ENCODE assay signal across 8 cellular contexts in the genomic region with DNA sequence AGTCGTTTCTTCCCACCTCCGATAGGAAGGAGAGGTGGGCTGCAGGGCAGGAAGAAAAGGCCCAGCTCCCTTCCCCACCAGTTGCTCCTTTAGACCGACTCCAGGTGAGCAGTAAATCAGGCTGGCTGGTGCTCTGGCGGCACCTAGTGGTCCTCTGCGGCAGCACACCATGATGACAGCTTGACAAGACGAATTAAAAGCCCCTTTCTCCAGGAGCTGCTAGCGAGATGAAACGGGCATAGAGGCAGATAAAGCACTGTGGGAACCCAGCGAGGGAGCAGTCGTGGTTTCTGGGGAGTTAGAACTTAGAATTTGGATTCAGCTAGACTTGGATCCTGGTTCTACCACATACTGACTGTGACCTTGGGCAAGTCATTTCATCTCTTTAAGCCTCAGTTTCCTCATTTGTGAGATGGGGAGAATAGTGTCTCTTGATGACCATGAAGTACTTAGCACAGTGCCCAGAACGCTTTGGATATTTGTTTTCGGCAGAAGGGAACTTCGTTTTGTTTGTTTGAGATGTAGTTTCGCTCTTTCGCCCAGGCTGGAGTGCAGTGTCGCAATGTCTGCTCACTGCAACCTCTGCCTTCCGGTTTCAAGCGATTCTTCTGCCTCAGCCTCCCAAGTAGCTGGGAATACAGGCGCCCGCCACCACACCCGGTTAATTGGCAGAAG. TPM values are rescaled to one million over a fixed set of nuclear protein-coding genes. Genes with fewer than 3 reads are reported as not detected.
DNase-seq lines count a peak whose midpoint lies in the region; ATAC-seq and TF ChIP-seq lines count a peak whose summit lies in the region.

No MANE protein-coding gene starts in this region.

- H3K4me1 ChIP-seq in liver (ENCODE audit: control insufficient read depth in 4 of 4, insufficient read depth in 4 of 4, low read length in 3 of 4): peaks cover 0 to 15% (median 5%) of the 10 kb centered on the region in 4 donors

- H3K36me3 ChIP-seq in liver (ENCODE audit: control insufficient read depth in 4 of 4, insufficient read depth in 3 of 4, low read depth in 1 of 4, low read length in 3 of 4): no peaks in the 10 kb centered on the region

- H3K27ac ChIP-seq in coronary artery (peak overlapping the region in 1 of 2 donors; percentile 54), liver (ENCODE audit: low read depth in 1 of 2, low read length in 2 of 2) (peak overlapping the region; percentile 28 to 73)

- no peaks in the 10 kb centered on the region for H3K27me3 ChIP-seq in liver (ENCODE audit: control insufficient read depth in 4 of 4, insufficient read depth in 4 of 4, low read length in 3 of 4)

- DNase-seq in COLO668 (lab: John Stamatoyannopoulos, UW; ENCODE audit: unreplicated experiment) (peak; percentile 100), NCI-H526 treated with DMSO at 0.1 percent for 48 hours (lab: John Stamatoyannopoulos, UW) (peak; percentile 83), coronary artery (ENCODE audit: low spot score) (no peak)
- DNase-seq in activated CD4-positive, alpha-beta T cell treated with anti-CD3 and anti-CD28 coated beads, Interleukin-2, amount 50 U/mL, for 1 hour: peak; percentile 90
- DNase-seq in stimulated activated CD4-positive, alpha-beta T cell treated with anti-CD3 and anti-CD28 coated beads, Interleukin-4, amount 100 ng/mL, for 24 hours: peak; percentile 91

- TF ChIP-seq CTCF in coronary artery (IDR thresholded peaks at IDR 0.05): peak; percentile 99
- peak; percentile 98 for TF ChIP-seq CTCF in liver (IDR thresholded peaks at IDR 0.05; ENCODE audit: low read depth, low read length, missing input control)

- peak overlapping the region; percentile 14 to 23 for H3K9ac ChIP-seq in liver (ENCODE audit: low read depth in 1 of 2, low read length in 2 of 2)

- H3K4me3 ChIP-seq in coronary artery (peak overlapping the region; percentile 38), liver (ENCODE audit: low read depth in 1 of 3, low read length in 3 of 3) (peak overlapping the region; percentile 18 to 49 (median 22))

- 19% methylated on average over 21 of the region's 21 CpGs for WGBS in liver

- ATAC-seq in HG03354 (IDR thresholded peaks at IDR 0.05; ENCODE audit: poor library complexity, severe bottlenecking, unreplicated experiment) (peak; percentile 55), HG02623 (IDR thresholded peaks at IDR 0.05; ENCODE audit: unreplicated experiment) (no peak)

- TF ChIP-seq RAD21 in liver (IDR thresholded peaks at IDR 0.05): peak; percentile 99 to 100

- no peaks in the 10 kb centered on the region for H3K9me3 ChIP-seq in liver (ENCODE audit: control insufficient read depth in 4 of 4, low read length in 3 of 4)

TF ChIP-seq in liver, 16 proteins besides CTCF, POLR2A, EP300 and RAD21:
- TF ChIP-seq SP1 (IDR thresholded peaks at IDR 0.05): peak; percentile 62
- peak; percentile 30 to 36 for TF ChIP-seq RXRA (IDR thresholded peaks at IDR 0.05)
- TF ChIP-seq JUND (IDR thresholded peaks at IDR 0.05): peak in 1 of 2 donors; percentile 33
- peak; percentile 37 to 50 for TF ChIP-seq HNF4A (conservative IDR thresholded peaks at IDR 0.05)
- TF ChIP-seq GABPA (IDR thresholded peaks at IDR 0.05 in 1 of 2, conservative IDR thresholded peaks at IDR 0.05 in 1 of 2): peak in 1 of 2 donors; percentile 70
- TF ChIP-seq EGR1 (IDR thresholded peaks at IDR 0.05; ENCODE audit: low read depth in 2 of 2): no peak
- no peak for TF ChIP-seq TAF1 (conservative IDR thresholded peaks at IDR 0.05)

RNA-seq across cellular contexts. Expression of a gene that starts 21.8 kb away (rescaled TPM):
- total RNA-seq in liver: under 1 TPM; 0.19 to 0.75 TPM
- polyA plus RNA-seq in liver: under 1 TPM; 0.22 to 0.46 TPM

RNA-seq across cellular contexts. Expression of a gene that starts 34.6 kb away (rescaled TPM):
- total RNA-seq in liver: 10 to 100 TPM; 20.0 to 36.8 TPM
- polyA plus RNA-seq in liver: 10 to 100 TPM; 25.5 to 34.1 TPM
